9 cellular contexts compared by ENCODE assay signal in genomic region chr12:6549379-6550151, GRCh38. TPM values are rescaled to one million over a fixed set of nuclear protein-coding genes. Genes with fewer than 3 reads are reported as not detected.
DNase-seq lines count a peak whose midpoint lies in the region; ATAC-seq and TF ChIP-seq lines count a peak whose summit lies in the region.
"Had no signal": no experiment of that assay in that cellular context is flagged by ENCODE, and none has a peak within 500 bp of the region (broad histone marks: within the 10 kb centered on the region; RNA-seq: fewer than 3 reads in every experiment).

No MANE protein-coding gene starts in this region.

- no peaks in the 10 kb centered on the region for H3K9me3 Mint-ChIP-seq in activated CD4-positive, alpha-beta T cell treated with anti-CD3 and anti-CD28 coated beads, Interleukin-2, amount 10 ng/mL, durations not matched to agents 7 days and 5 days
- no peaks in the 10 kb centered on the region for H3K9me3 Mint-ChIP-seq in type B pancreatic cell

- WGBS in right cardiac atrium = 90% methylated on average over 25 of the region's 25 CpGs

- ATAC-seq in right cardiac atrium = no peak
- no peak for ATAC-seq in GM19324 (IDR thresholded peaks at IDR 0.05; ENCODE audit: low FRiP score, unreplicated experiment)

- intact Hi-C loops in right cardiac atrium (cut with DNase I) = no loop called here

- no peaks in the 10 kb centered on the region for H3K27me3 Mint-ChIP-seq in activated CD4-positive, alpha-beta T cell treated with anti-CD3 and anti-CD28 coated beads, Interleukin-2, amount 10 ng/mL, durations not matched to agents 7 days and 5 days
- H3K27me3 Mint-ChIP-seq in type B pancreatic cell = peaks cover 5% of the 10 kb centered on the region

- H3K4me1 Mint-ChIP-seq in activated CD4-positive, alpha-beta T cell treated with anti-CD3 and anti-CD28 coated beads, Interleukin-2, amount 10 ng/mL, durations not matched to agents 7 days and 5 days = peaks cover 41% of the 10 kb centered on the region
- H3K4me1 Mint-ChIP-seq in type B pancreatic cell (ENCODE audit: unreplicated experiment) = peaks cover 20% of the 10 kb centered on the region

- no peaks in the 10 kb centered on the region for H3K27me3 ChIP-seq in right cardiac atrium (ENCODE audit: control insufficient read depth, insufficient read depth)
- H3K27me3 ChIP-seq: SJCRH30 had no signal

- DNase-seq in activated CD4-positive, alpha-beta T cell treated with anti-CD3 and anti-CD28 coated beads, Interleukin-2, amount 10 ng/mL, durations not matched to agents 7 days and 5 days = no peak
- no peak for DNase-seq in activated CD4-positive, alpha-beta T cell treated with anti-CD3 and anti-CD28 coated beads, Interleukin-2, amount 50 U/mL, for 4 hours
- DNase-seq in right cardiac atrium (peak; percentile 11 to 55 (median 53)), type B pancreatic cell (ENCODE audit: extremely low spot score, unreplicated experiment) (no peak), NCI-H2029 (lab: John Stamatoyannopoulos, UW) (no peak)
- DNase-seq: cerebellar nuclear complex, occipital lobe, SJCRH30 had no signal

- H3K4me3 Mint-ChIP-seq in activated CD4-positive, alpha-beta T cell treated with anti-CD3 and anti-CD28 coated beads, Interleukin-2, amount 10 ng/mL, durations not matched to agents 7 days and 5 days = no peak overlapping the region
- no peak overlapping the region for H3K4me3 Mint-ChIP-seq in type B pancreatic cell

- CTCF ChIA-PET in activated CD4-positive, alpha-beta T cell treated with anti-CD3 and anti-CD28 coated beads, Interleukin-2, amount 10 ng/mL, durations not matched to agents 7 days and 5 days (lab: Charles Lee) = interaction anchor here (0.8 to 12.6 kb wide), 6 partner anchors 9 to 223 kb away, joined by 3 to 135 read pairs (median 6); partner anchors contain the start of gene ZNF384

- H3K27ac ChIP-seq in right cardiac atrium (ENCODE audit: low read length) = no peak overlapping the region

- TF ChIP-seq CTCF in type B pancreatic cell (conservative IDR thresholded peaks at IDR 0.05) = no peak

- peaks cover 34% of the 10 kb centered on the region for H3K36me3 Mint-ChIP-seq in activated CD4-positive, alpha-beta T cell treated with anti-CD3 and anti-CD28 coated beads, Interleukin-2, amount 10 ng/mL, durations not matched to agents 7 days and 5 days (ENCODE audit: low read depth)
- peaks cover 7% of the 10 kb centered on the region for H3K36me3 Mint-ChIP-seq in type B pancreatic cell

- POLR2A ChIA-PET in activated CD4-positive, alpha-beta T cell treated with anti-CD3 and anti-CD28 coated beads, Interleukin-2, amount 10 ng/mL, durations not matched to agents 7 days and 5 days (lab: Charles Lee) = no interaction called here

- peaks cover 16% of the 10 kb centered on the region for H3K4me1 ChIP-seq in right cardiac atrium (ENCODE audit: control insufficient read depth, insufficient read depth, low read length)

- H3K9me3 ChIP-seq in right cardiac atrium (ENCODE audit: control insufficient read depth, low read length) = no peaks in the 10 kb centered on the region
- H3K9me3 ChIP-seq: SJCRH30 had no signal

- no peak overlapping the region for H3K4me3 ChIP-seq in right cardiac atrium (ENCODE audit: low read length)
- H3K4me3 ChIP-seq: SJCRH30 had no signal

- H3K27ac Mint-ChIP-seq in activated CD4-positive, alpha-beta T cell treated with anti-CD3 and anti-CD28 coated beads, Interleukin-2, amount 10 ng/mL, durations not matched to agents 7 days and 5 days = peak overlapping the region; percentile 68
- peak overlapping the region; percentile 72 for H3K27ac Mint-ChIP-seq in type B pancreatic cell

RNA-seq across cellular contexts. Expression of gene IFFO1, which starts 6.3 kb away (rescaled TPM):
- total RNA-seq in activated CD4-positive, alpha-beta T cell treated with anti-CD3 and anti-CD28 coated beads, Interleukin-2, amount 10 ng/mL, durations not matched to agents 7 days and 5 days = 10 to 100 TPM; 28.3 to 30.4 TPM
- 10 to 100 TPM; 15.1 to 23.6 (median 19.1) TPM for total RNA-seq in right cardiac atrium
- polyA plus RNA-seq in right cardiac atrium = 15.7 TPM
- 9.1 and 17.5 TPM in 2 replicates for total RNA-seq in type B pancreatic cell (ENCODE audit: low replicate concordance)

RNA-seq across cellular contexts. Expression of gene GAPDH, which starts 15.2 kb away (rescaled TPM):
- total RNA-seq in activated CD4-positive, alpha-beta T cell treated with anti-CD3 and anti-CD28 coated beads, Interleukin-2, amount 10 ng/mL, durations not matched to agents 7 days and 5 days = 1,000 to 10,000 TPM; 4,459 to 4,958 TPM
- total RNA-seq in right cardiac atrium (1,000 to 10,000 TPM; 3,735 to 4,618 (median 3,904) TPM), type B pancreatic cell (ENCODE audit: low replicate concordance) (2,317 and 5,618 TPM in 2 replicates)
- 4,983 TPM for polyA plus RNA-seq in right cardiac atrium

RNA-seq across cellular contexts. Expression of gene NOP2, which starts 18.5 kb away (rescaled TPM):
- 10 to 100 TPM; 74.1 to 76.4 TPM for total RNA-seq in activated CD4-positive, alpha-beta T cell treated with anti-CD3 and anti-CD28 coated beads, Interleukin-2, amount 10 ng/mL, durations not matched to agents 7 days and 5 days
- total RNA-seq in right cardiac atrium = 10 to 100 TPM; 15.1 to 27.5 (median 16.5) TPM
- polyA plus RNA-seq in right cardiac atrium = 9.6 TPM
- total RNA-seq in type B pancreatic cell (ENCODE audit: low replicate concordance) = 60.9 and 106 TPM in 2 replicates

RNA-seq across cellular contexts. Expression of gene NCAPD2, which starts 55.7 kb away (rescaled TPM):
- 100 to 1,000 TPM; 191 to 202 TPM for total RNA-seq in activated CD4-positive, alpha-beta T cell treated with anti-CD3 and anti-CD28 coated beads, Interleukin-2, amount 10 ng/mL, durations not matched to agents 7 days and 5 days
- 10 to 100 TPM; 13.5 to 16.8 (median 14.6) TPM for total RNA-seq in right cardiac atrium
- 5.7 TPM for polyA plus RNA-seq in right cardiac atrium
- 96.5 and 109 TPM in 2 replicates for total RNA-seq in type B pancreatic cell (ENCODE audit: low replicate concordance)

RNA-seq across cellular contexts. Expression of gene MRPL51, which starts 56.5 kb away (rescaled TPM):
- total RNA-seq in activated CD4-positive, alpha-beta T cell treated with anti-CD3 and anti-CD28 coated beads, Interleukin-2, amount 10 ng/mL, durations not matched to agents 7 days and 5 days = 100 to 1,000 TPM; 212 to 241 TPM
- total RNA-seq in right cardiac atrium = 100 to 1,000 TPM; 192 to 233 (median 213) TPM
- 180 TPM for polyA plus RNA-seq in right cardiac atrium
- total RNA-seq in type B pancreatic cell (ENCODE audit: low replicate concordance) = 213 and 396 TPM in 2 replicates

Comparison
In these comparisons a context has a peak if more than half of its experiments do, and no peak if none do; other contexts are left out.
1. DNase-seq: peak in right cardiac atrium (3 of 3); none in activated CD4-positive, alpha-beta T cell treated with anti-CD3 and anti-CD28 coated beads, Interleukin-2, amount 10 ng/mL, durations not matched to agents 7 days and 5 days (single experiment), activated CD4-positive, alpha-beta T cell treated with anti-CD3 and anti-CD28 coated beads, Interleukin-2, amount 50 U/mL, for 4 hours (0 of 2), type B pancreatic cell (single experiment) and NCI-H2029 (single experiment).